20 cellular contexts compared by ENCODE assay signal in the genomic region with DNA sequence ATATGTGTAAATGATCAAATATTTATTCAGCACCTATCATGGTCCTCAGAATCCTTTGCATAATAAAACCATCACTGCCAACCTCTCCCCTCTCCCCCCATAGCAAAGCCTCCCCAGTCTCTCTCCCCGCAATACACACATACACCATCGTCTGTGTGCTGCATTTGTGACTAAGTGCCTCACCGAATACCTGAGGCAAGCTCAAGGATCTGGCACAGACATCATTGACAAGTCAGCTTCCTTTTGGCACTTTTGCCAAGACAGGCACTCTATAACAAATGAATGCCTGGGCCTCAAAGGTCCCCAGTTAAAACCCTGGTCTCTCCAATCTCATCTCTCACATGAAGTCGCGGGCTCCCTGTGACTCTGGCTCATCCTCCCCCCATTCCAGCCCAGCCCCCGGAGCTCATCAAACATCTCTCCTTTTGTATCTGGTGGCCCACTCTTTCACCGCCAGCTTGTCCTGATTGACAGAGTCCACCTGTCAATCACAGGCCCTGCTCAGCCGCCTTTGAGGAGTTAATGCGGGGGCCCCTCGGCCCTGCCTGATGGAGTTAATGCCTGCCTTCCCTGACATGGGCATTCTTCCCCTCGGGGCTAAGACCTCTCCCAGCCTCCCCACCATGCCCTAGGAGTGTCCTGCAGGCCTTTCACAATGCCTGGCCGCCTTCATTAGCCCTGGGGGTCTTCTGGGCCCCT.
DNase-seq lines count a peak whose midpoint lies in the region; ATAC-seq, FAIRE-seq and TF ChIP-seq lines count a peak whose summit lies in the region.
"Had no signal": no experiment of that assay in that cellular context is flagged by ENCODE, and none has a peak within 500 bp of the region (broad histone marks: within the 10 kb centered on the region; RNA-seq: fewer than 3 reads in every experiment).

No MANE protein-coding gene starts in this region.

- H3K9ac ChIP-seq in K562 (ENCODE audit: insufficient read depth in 1 of 2, low read depth in 2 of 2, low read length in 2 of 2) (no peak overlapping the region), keratinocyte (ENCODE audit: control insufficient read depth, extremely low read depth, insufficient read depth, low read length) (no peak overlapping the region)

- peaks cover 12 to 17% of the 10 kb centered on the region in 2 experiments; a peak in 3 of 5 replicates for H3K4me1 ChIP-seq in K562 (replicated peaks in 1 of 2; ENCODE audit: control insufficient read depth in 2 of 2, insufficient read depth in 2 of 2, low read length in 2 of 2)
- H3K4me1 ChIP-seq in keratinocyte (ENCODE audit: control insufficient read depth, extremely low read depth, insufficient read depth, low read length) = peaks cover 13% of the 10 kb centered on the region
- peaks cover 4 to 24% of the 10 kb centered on the region in 2 donors for H3K4me1 ChIP-seq in thyroid gland

- TF ChIP-seq EP300 in K562 (IDR thresholded peaks at IDR 0.05; ENCODE audit: low read length) = no peak

- H2AFZ ChIP-seq in K562 (ENCODE audit: low read depth, low read length) (no peak overlapping the region), keratinocyte (ENCODE audit: control insufficient read depth, low read length) (no peak overlapping the region)

- H3K36me3 Mint-ChIP-seq in activated CD8-positive, alpha-beta T cell treated with anti-CD3 and anti-CD28 coated beads, Interleukin-2, amount 10 ng/mL, durations not matched to agents 7 days and 5 days (ENCODE audit: low read depth) = no peaks in the 10 kb centered on the region
- no peaks in the 10 kb centered on the region for H3K36me3 Mint-ChIP-seq in stimulated activated naive B cell treated with anti-CD40 and anti-IgM and Interleukin-4, amounts not matched to agents 10 μg/mL and 1 μg/mL and 100 μg/mL, for 72 hours
- H3K36me3 Mint-ChIP-seq: IgD-negative memory B cell had no signal

- 41% methylated on average over 11 of the region's 12 CpGs for WGBS in K562 (ENCODE audit: insufficient coverage, low coverage, missing lambda C conversion rate)
- WGBS in thyroid gland, 2 donors = 62 to 71% methylated on average over 11 to 12 of the region's 12 CpGs

- H4K20me1 ChIP-seq in K562 (replicated peaks; ENCODE audit: control insufficient read depth, insufficient read depth, low read length) (no peaks in the 10 kb centered on the region), keratinocyte (ENCODE audit: control insufficient read depth, extremely low read depth, insufficient read depth, low read length) (no peaks in the 10 kb centered on the region)

- intact Hi-C loops in K562 (cut with micrococcal nuclease) = no loop called here
- intact Hi-C loops in thyroid gland (cut with DNase I) = no loop called here

- ATAC-seq in K562 = no peak
- ATAC-seq in activated CD8-positive, alpha-beta T cell treated with anti-CD3 and anti-CD28 coated beads, Interleukin-2, amount 10 ng/mL, durations not matched to agents 7 days and 5 days = no peak
- ATAC-seq in stimulated activated naive B cell treated with anti-CD40 and anti-IgM and Interleukin-4, amounts not matched to agents 10 μg/mL and 1 μg/mL and 100 μg/mL, for 72 hours (replicated peaks) = no peak
- ATAC-seq: Panc1 had no signal

- dilution Hi-C loops in keratinocyte (cut with MboI; ENCODE audit: extremely low pct_ligation_motif_present, low sequenced_read_pairs) = no loop called here

- H3K9me3 ChIP-seq in MG63 (no peaks in the 10 kb centered on the region), K562 (replicated peaks; ENCODE audit: control insufficient read depth, insufficient read depth, low read depth, low read length) (no peaks in the 10 kb centered on the region), keratinocyte (ENCODE audit: control insufficient read depth, low read depth, low read length) (no peaks in the 10 kb centered on the region), thyroid gland (no peaks in the 10 kb centered on the region)

- DNase-seq in MG63 (peak; percentile 4), K562 (ENCODE audit: extremely low read depth in 1 of 4, low spot score in 3 of 4) (no peak), keratinocyte (ENCODE audit: low read depth, low spot score) (no peak), thyroid gland (peak; percentile 52 to 53), D341Med (ENCODE audit: low spot score) (no peak)
- DNase-seq in activated CD8-positive, alpha-beta T cell treated with anti-CD3 and anti-CD28 coated beads, Interleukin-2, amount 10 ng/mL, durations not matched to agents 7 days and 5 days = no peak
- DNase-seq in stimulated activated naive B cell treated with anti-CD40 and anti-IgM and Interleukin-4, amounts not matched to agents 10 μg/mL and 1 μg/mL and 100 μg/mL, for 72 hours = no peak
- DNase-seq: ACHN, AML-193, DMS153, NCI-H1417, NCI-H187 treated with DMSO at 0.1 percent for 48 hours, NCI-H2171 treated with DMSO at 0.1 percent for 48 hours, NCI-H446 treated with DMSO at 0.1 percent for 48 hours, NCI-H748 treated with DMSO at 0.1 percent for 48 hours had no signal

- no peak for TF ChIP-seq RAD21 in K562 (CRISPR knock-in tag; conservative IDR thresholded peaks at IDR 0.05 in 1 of 2, IDR thresholded peaks at IDR 0.05 in 1 of 2)

- CTCF ChIA-PET in K562 (lab: Yijun Ruan, JAX; ENCODE audit: low intra/inter-chr PET ratio) = no interaction called here
- CTCF ChIA-PET in activated CD8-positive, alpha-beta T cell treated with anti-CD3 and anti-CD28 coated beads, Interleukin-2, amount 10 ng/mL, durations not matched to agents 7 days and 5 days (lab: Charles Lee) = no interaction called here

- no peak for FAIRE-seq in K562 (lab: Jason Lieb, UNC)
- FAIRE-seq in keratinocyte (lab: Jason Lieb, UNC) = peak; percentile 76
- FAIRE-seq: H54, HTR-8/SVneo had no signal

- H3K9me1 ChIP-seq in K562 (ENCODE audit: control insufficient read depth, insufficient read depth, low read length) (no peaks in the 10 kb centered on the region), keratinocyte (ENCODE audit: control insufficient read depth, extremely low read depth, insufficient read depth, low read length) (no peaks in the 10 kb centered on the region)

- H3K4me2 ChIP-seq in K562 (ENCODE audit: insufficient read depth, low read length) (no peak overlapping the region), keratinocyte (ENCODE audit: control insufficient read depth, extremely low read depth, insufficient read depth, low read depth, low read length) (no peak overlapping the region)

- H3K36me3 ChIP-seq in MG63 = no peaks in the 10 kb centered on the region
- no peaks in the 10 kb centered on the region for H3K36me3 ChIP-seq in K562 (ENCODE audit: control insufficient read depth, insufficient read depth, low read length)
- H3K36me3 ChIP-seq in keratinocyte (ENCODE audit: control insufficient read depth in 2 of 2, extremely low read depth in 1 of 2, insufficient read depth in 2 of 2, low read length in 2 of 2) = no peaks in the 10 kb centered on the region
- no peaks in the 10 kb centered on the region for H3K36me3 ChIP-seq in thyroid gland

- peaks cover 5% of the 10 kb centered on the region for H3K4me1 Mint-ChIP-seq in activated CD8-positive, alpha-beta T cell treated with anti-CD3 and anti-CD28 coated beads, Interleukin-2, amount 10 ng/mL, durations not matched to agents 7 days and 5 days (ENCODE audit: low read depth)
- H3K4me1 Mint-ChIP-seq in stimulated activated naive B cell treated with anti-CD40 and anti-IgM and Interleukin-4, amounts not matched to agents 10 μg/mL and 1 μg/mL and 100 μg/mL, for 72 hours = peaks cover 3 to 6% of the 10 kb centered on the region in 2 donors
- H3K4me1 Mint-ChIP-seq: IgD-negative memory B cell had no signal

- no peaks in the 10 kb centered on the region for H3K9me3 Mint-ChIP-seq in activated CD8-positive, alpha-beta T cell treated with anti-CD3 and anti-CD28 coated beads, Interleukin-2, amount 10 ng/mL, durations not matched to agents 7 days and 5 days (ENCODE audit: insufficient read depth)
- H3K9me3 Mint-ChIP-seq in stimulated activated naive B cell treated with anti-CD40 and anti-IgM and Interleukin-4, amounts not matched to agents 10 μg/mL and 1 μg/mL and 100 μg/mL, for 72 hours = no peaks in the 10 kb centered on the region

- peaks cover 9% of the 10 kb centered on the region for H3K27me3 Mint-ChIP-seq in activated CD8-positive, alpha-beta T cell treated with anti-CD3 and anti-CD28 coated beads, Interleukin-2, amount 10 ng/mL, durations not matched to agents 7 days and 5 days (ENCODE audit: low read depth)
- peaks cover 0 to 3% of the 10 kb centered on the region in 2 donors for H3K27me3 Mint-ChIP-seq in stimulated activated naive B cell treated with anti-CD40 and anti-IgM and Interleukin-4, amounts not matched to agents 10 μg/mL and 1 μg/mL and 100 μg/mL, for 72 hours

- in situ Hi-C loops in K562 (cut with MboI) = no loop called here

- H3K27me3 ChIP-seq in MG63 = no peaks in the 10 kb centered on the region
- no peaks in the 10 kb centered on the region for H3K27me3 ChIP-seq in K562 (ENCODE audit: control insufficient read depth in 2 of 2, insufficient read depth in 2 of 2, low read length in 2 of 2)
- H3K27me3 ChIP-seq in keratinocyte (ENCODE audit: control insufficient read depth, extremely low read depth, insufficient read depth, low read length) = no peaks in the 10 kb centered on the region
- no peaks in the 10 kb centered on the region for H3K27me3 ChIP-seq in thyroid gland

- no peak for TF ChIP-seq POLR2A in K562 (conservative IDR thresholded peaks at IDR 0.05)
- TF ChIP-seq POLR2A in thyroid gland (IDR thresholded peaks at IDR 0.05) = no peak

- no peak overlapping the region for H3K27ac Mint-ChIP-seq in activated CD8-positive, alpha-beta T cell treated with anti-CD3 and anti-CD28 coated beads, Interleukin-2, amount 10 ng/mL, durations not matched to agents 7 days and 5 days
- H3K27ac Mint-ChIP-seq in stimulated activated naive B cell treated with anti-CD40 and anti-IgM and Interleukin-4, amounts not matched to agents 10 μg/mL and 1 μg/mL and 100 μg/mL, for 72 hours = no peak overlapping the region
- H3K27ac Mint-ChIP-seq: IgD-negative memory B cell had no signal

- H3K27ac ChIP-seq in K562 (ENCODE audit: extremely low read depth, low read depth, low read length) = no peak overlapping the region
- no peak overlapping the region for H3K27ac ChIP-seq in keratinocyte (ENCODE audit: control insufficient read depth, insufficient read depth, low read length)
- peak overlapping the region in 1 of 3 donors; percentile 10 for H3K27ac ChIP-seq in thyroid gland
- H3K27ac ChIP-seq: SK-N-MC had no signal

- no TSS peak for BruUV-seq in K562 (replicated peaks; lab: Mats Ljungman, UMichigan)

- POLR2A ChIA-PET in K562 (lab: Yijun Ruan, JAX) = no interaction called here
- POLR2A ChIA-PET in activated CD8-positive, alpha-beta T cell treated with anti-CD3 and anti-CD28 coated beads, Interleukin-2, amount 10 ng/mL, durations not matched to agents 7 days and 5 days (lab: Charles Lee) = interaction anchor here (0.9 kb wide), 1 partner anchor 15 kb away, joined by 4 read pairs; no protein-coding TSS in a partner anchor

- H3K79me2 ChIP-seq in K562 (ENCODE audit: control insufficient read depth, insufficient read depth, low read length) (no peaks in the 10 kb centered on the region), keratinocyte (ENCODE audit: control insufficient read depth, insufficient read depth, low read length) (no peaks in the 10 kb centered on the region)

- H3K4me3 ChIP-seq in MG63 = no peak overlapping the region
- no peak overlapping the region for H3K4me3 ChIP-seq in K562
- H3K4me3 ChIP-seq in keratinocyte (ENCODE audit: control insufficient read depth in 2 of 3, extremely low read depth in 1 of 3, insufficient read depth in 2 of 3, low read depth in 1 of 3, low read length in 3 of 3) = no peak overlapping the region
- H3K4me3 ChIP-seq in thyroid gland (replicated peaks in 1 of 3) = no peak overlapping the region
- H3K4me3 ChIP-seq: SK-N-MC had no signal

- TF ChIP-seq CTCF in K562 (IDR thresholded peaks at IDR 0.05 in 2 of 3, conservative IDR thresholded peaks at IDR 0.05 in 1 of 3; ENCODE audit: insufficient read depth in 2 of 3, low read depth in 1 of 3, low read length in 3 of 3) (no peak), keratinocyte (optimal IDR thresholded peaks at IDR 0.05 in 1 of 3, IDR thresholded peaks at IDR 0.05 in 1 of 3, conservative IDR thresholded peaks at IDR 0.05 in 1 of 3; ENCODE audit: extremely low read depth in 1 of 3, insufficient read depth in 2 of 3, low read length in 3 of 3) (no peak), thyroid gland (IDR thresholded peaks at IDR 0.05) (no peak)

- no peak overlapping the region for H3K4me3 Mint-ChIP-seq in activated CD8-positive, alpha-beta T cell treated with anti-CD3 and anti-CD28 coated beads, Interleukin-2, amount 10 ng/mL, durations not matched to agents 7 days and 5 days
- H3K4me3 Mint-ChIP-seq in stimulated activated naive B cell treated with anti-CD40 and anti-IgM and Interleukin-4, amounts not matched to agents 10 μg/mL and 1 μg/mL and 100 μg/mL, for 72 hours = no peak overlapping the region
- H3K4me3 Mint-ChIP-seq: IgD-negative memory B cell had no signal

Comparison
In these comparisons a context has a peak if more than half of its experiments do, and no peak if none do; other contexts are left out.
1. DNase-seq: peak in MG63 (single experiment) and thyroid gland (2 of 2); none in K562 (0 of 4), keratinocyte (single experiment), activated CD8-positive, alpha-beta T cell treated with anti-CD3 and anti-CD28 coated beads, Interleukin-2, amount 10 ng/mL, durations not matched to agents 7 days and 5 days (single experiment), stimulated activated naive B cell treated with anti-CD40 and anti-IgM and Interleukin-4, amounts not matched to agents 10 μg/mL and 1 μg/mL and 100 μg/mL, for 72 hours (single experiment) and D341Med (single experiment).